Comparison of ENCODE assay signal across 2 cellular contexts in genomic region chr16:58127634-58128033, GRCh38.
TF ChIP-seq lines count a peak whose summit lies in the region.

No MANE protein-coding gene starts in this region.

TF ChIP-seq in IMR-90, 13 proteins besides CTCF, POLR2A, EP300 and RAD21 (continued from another document):
- TF ChIP-seq SMC3 (IDR thresholded peaks at IDR 0.05; ENCODE audit: low read depth, low read length) (no peak), FOS (IDR thresholded peaks at IDR 0.05; ENCODE audit: low read depth, low read length) (no peak), NFE2L2 (IDR thresholded peaks at IDR 0.05; ENCODE audit: low read depth, low read length) (no peak), ELK1 (IDR thresholded peaks at IDR 0.05; ENCODE audit: borderline replicate concordance, low read depth, low read length) (no peak)

TF ChIP-seq in HEK293T, 16 proteins besides CTCF, POLR2A, EP300 and RAD21 (continued from another document):
- TF ChIP-seq NFRKB (IDR thresholded peaks at IDR 0.05) (no peak), ZNF384 (IDR thresholded peaks at IDR 0.05) (no peak), BHLHE40 (IDR thresholded peaks at IDR 0.05; ENCODE audit: borderline replicate concordance) (no peak), SUZ12 (IDR thresholded peaks at IDR 0.05) (no peak), FOXA1 (IDR thresholded peaks at IDR 0.05) (no peak)
